Comparison of ENCODE assay signal across 24 cellular contexts in the genomic region with DNA sequence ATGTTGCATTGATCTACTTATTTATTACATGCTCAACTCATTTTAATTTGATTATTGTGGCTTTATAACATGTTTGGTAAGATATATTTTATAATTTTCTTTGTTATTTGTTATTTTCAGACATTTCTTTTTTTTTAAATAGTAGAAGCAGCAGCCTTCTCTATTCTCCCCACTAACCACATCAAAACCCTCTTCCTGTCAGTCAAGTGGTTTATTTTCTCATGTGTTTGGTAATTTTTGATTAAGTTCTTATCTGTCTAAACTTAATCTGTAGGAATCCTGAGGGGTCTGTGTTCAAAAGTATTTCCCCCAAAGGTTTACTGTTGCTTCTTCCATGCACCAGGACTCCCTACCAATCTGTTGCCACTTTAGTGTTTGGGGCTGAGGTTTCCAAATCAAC.
"Had no signal": no experiment of that assay in that cellular context is flagged by ENCODE, and none has a peak within 500 bp of the region (broad histone marks: within the 10 kb centered on the region; RNA-seq: fewer than 3 reads in every experiment).

No MANE protein-coding gene starts in this region.

- ATAC-seq: Panc1, PC-3, T-cell had no signal

- H3K27ac ChIP-seq: RWPE1 had no signal

- H3K27me3 ChIP-seq: MG63 had no signal

- H3K4me3 Mint-ChIP-seq: T-cell had no signal

- H3K4me3 ChIP-seq: MG63 had no signal

- H3K9me3 Mint-ChIP-seq: T-cell had no signal

- H3K27ac Mint-ChIP-seq: T-cell had no signal

- H3K27me3 Mint-ChIP-seq: T-cell had no signal

- DNase-seq: Karpas-422, KG1, MG63, NCI-H1092, NCI-H1105 treated with DMSO at 0.1 percent for 48 hours, NCI-H1417 treated with DMSO at 0.1 percent for 48 hours, NCI-H146, NCI-H1694 treated with DMSO at 0.1 percent for 48 hours, NCI-H1930, NCI-H2081, NCI-H2107, NCI-H226, NCI-H446, NCI-H510A, NCI-H524 treated with DMSO at 0.1 percent for 48 hours, NCI-H69, NCI-H774, PC-3, SHP77, SK-N-SH, SW 1271, T-cell had no signal

- H3K9me3 ChIP-seq: MG63, SK-N-SH had no signal

- H3K36me3 ChIP-seq: MG63 had no signal
